ENCODE assay signal across 10 cellular contexts in the genomic region with DNA sequence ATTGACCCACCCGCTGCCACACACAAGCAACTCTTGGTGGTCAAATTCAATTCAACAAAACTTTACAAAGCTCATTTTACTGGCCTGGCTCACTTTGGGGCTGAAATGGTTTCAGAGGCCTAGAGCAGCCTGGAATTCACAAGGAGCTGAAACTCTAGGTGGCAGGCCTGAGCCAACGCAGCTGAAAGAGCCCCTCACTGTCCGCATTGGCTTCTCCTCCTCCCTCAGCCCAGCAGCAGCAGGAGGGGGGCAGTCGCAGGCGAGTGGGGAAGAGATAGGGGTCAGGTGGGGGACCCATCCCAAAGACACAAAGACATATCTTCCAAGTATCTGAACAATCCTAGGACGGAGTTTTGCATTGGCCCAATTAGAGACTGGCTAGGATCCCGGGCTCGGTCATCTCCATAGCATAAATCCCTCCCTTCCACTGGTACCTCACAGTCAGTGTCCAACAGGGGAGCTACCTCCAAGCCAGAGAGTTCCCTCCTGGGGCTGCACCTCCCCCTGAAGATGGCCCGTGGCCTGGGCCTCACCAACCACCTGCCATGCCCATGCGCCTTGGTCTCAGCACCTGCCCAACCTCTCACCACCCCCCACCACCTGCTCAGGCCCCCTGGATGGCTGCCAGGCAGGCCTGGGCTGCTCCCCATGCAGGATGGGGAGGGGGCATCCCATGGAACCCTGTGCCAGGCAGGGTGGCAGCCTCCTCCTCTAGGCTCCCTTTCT.
DNase-seq lines count a peak whose midpoint lies in the region; ATAC-seq and TF ChIP-seq lines count a peak whose summit lies in the region.
"Had no signal": no experiment of that assay in that cellular context is flagged by ENCODE, and none has a peak within 500 bp of the region (broad histone marks: within the 10 kb centered on the region; RNA-seq: fewer than 3 reads in every experiment).

No MANE protein-coding gene starts in this region.

- TF ChIP-seq POLR2A in NB4 (IDR thresholded peaks at IDR 0.05; ENCODE audit: extremely low read depth, insufficient read length) = no peak

- no peak overlapping the region for H3K4me3 Mint-ChIP-seq in brain

- no peak overlapping the region for H3K4me3 ChIP-seq in NB4 (ENCODE audit: low read depth, low read length)

- TF ChIP-seq CTCF in NB4 (IDR thresholded peaks at IDR 0.05; ENCODE audit: low read depth, low read length) = peak; percentile 16
- peak; percentile 37 to 58 for TF ChIP-seq CTCF in brain (conservative IDR thresholded peaks at IDR 0.05)

- peaks cover 50% of the 10 kb centered on the region for H3K4me1 Mint-ChIP-seq in brain

- H3K36me3 Mint-ChIP-seq in brain = no peaks in the 10 kb centered on the region

- ATAC-seq in GM21529 (IDR thresholded peaks at IDR 0.05; ENCODE audit: unreplicated experiment) = no peak
- ATAC-seq in HG03442 (IDR thresholded peaks at IDR 0.05; ENCODE audit: unreplicated experiment) = no peak
- ATAC-seq in GM19452 (IDR thresholded peaks at IDR 0.05; ENCODE audit: unreplicated experiment) = no peak

- H3K27me3 Mint-ChIP-seq in brain = peaks cover 6% of the 10 kb centered on the region

- DNase-seq in DMS153 treated with DMSO at 0.1 percent for 48 hours (lab: John Stamatoyannopoulos, UW; ENCODE audit: unreplicated experiment) (peak; percentile 24), NB4 (ENCODE audit: low read depth) (peak; percentile 36), mesenteric fat pad (ENCODE audit: low spot score) (peak; percentile 43), putamen (ENCODE audit: low spot score) (no peak)
- DNase-seq: amniotic stem cell, MV-4-11 had no signal

- H3K27ac Mint-ChIP-seq in brain = peak overlapping the region; percentile 24 to 84 (median 68)

- no peaks in the 10 kb centered on the region for H3K9me3 Mint-ChIP-seq in brain
